34 cellular contexts compared by ENCODE assay signal in the genomic region with DNA sequence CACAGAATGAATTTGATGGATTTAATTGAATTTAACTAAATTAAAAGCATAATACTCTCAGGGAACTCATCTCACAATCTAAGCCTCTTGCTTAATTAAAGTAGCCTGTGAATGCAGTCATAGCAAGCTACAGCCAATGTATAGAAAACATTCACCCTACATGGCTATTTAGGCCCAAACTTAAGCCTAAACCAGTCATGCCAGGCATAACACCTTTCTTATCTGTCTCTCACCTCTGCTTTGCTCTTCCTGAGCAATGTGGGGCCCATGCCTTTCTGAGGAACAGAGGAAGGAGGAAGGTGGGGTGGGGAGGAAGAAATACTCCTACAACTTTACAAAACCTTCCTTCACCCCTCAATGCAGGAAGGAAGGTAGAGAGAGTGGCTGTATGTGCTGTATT. TPM values are rescaled to one million over a fixed set of nuclear protein-coding genes. Genes with fewer than 3 reads are reported as not detected.
"Had no signal": no experiment of that assay in that cellular context is flagged by ENCODE, and none has a peak within 500 bp of the region (broad histone marks: within the 10 kb centered on the region; RNA-seq: fewer than 3 reads in every experiment).

No MANE protein-coding gene starts in this region.

- H3K4me2 ChIP-seq: hepatocyte had no signal

- H3K9me3 Mint-ChIP-seq: stimulated activated memory B cell treated with anti-CD40 and anti-IgM and Interleukin-4, amounts not matched to agents 10 μg/mL and 1 μg/mL and 100 μg/mL, for 72 hours had no signal

- H3K27ac ChIP-seq: coronary artery, esophagus muscularis mucosa, foreskin keratinocyte, gastroesophageal sphincter, heart left ventricle, hepatocyte, left lung, ovary, psoas muscle, sigmoid colon, testis, tibial nerve, upper lobe of left lung had no signal

- H3K27ac Mint-ChIP-seq: naive thymus-derived CD8-positive, alpha-beta T cell; stimulated activated memory B cell treated with anti-CD40 and anti-IgM and Interleukin-4, amounts not matched to agents 10 μg/mL and 1 μg/mL and 100 μg/mL, for 72 hours had no signal

- H3K4me3 ChIP-seq: coronary artery, esophagus muscularis mucosa, gastroesophageal sphincter, heart left ventricle, hepatocyte, left lung, ovary, psoas muscle, sigmoid colon, testis, tibial nerve, upper lobe of left lung had no signal

- H3K79me2 ChIP-seq: hepatocyte had no signal

- H3K9me3 ChIP-seq: esophagus muscularis mucosa, gastroesophageal sphincter, left lung, ovary, psoas muscle, sigmoid colon, testis, tibial nerve, upper lobe of left lung had no signal

- FAIRE-seq: endothelial cell of umbilical vein, urothelium cell line had no signal

- H2AFZ ChIP-seq: hepatocyte had no signal

- H3K4me1 ChIP-seq: esophagus muscularis mucosa, foreskin keratinocyte, gastroesophageal sphincter, heart left ventricle, left lung, psoas muscle, sigmoid colon, testis, tibial nerve, upper lobe of left lung had no signal

- DNase-seq: dermis blood vessel endothelial cell; effector memory CD4-positive, alpha-beta T cell; foreskin keratinocyte; heart left ventricle; left cardiac atrium; left lung; mammary epithelial cell; naive thymus-derived CD8-positive, alpha-beta T cell; occipital lobe; ovary; posterior cingulate gyrus; psoas muscle; right cardiac atrium; sigmoid colon; stimulated activated CD4-positive, alpha-beta T cell treated with anti-CD3 and anti-CD28 coated beads, Interleukin-2, amount 100 ng/mL, for 24 hours; stimulated activated CD4-positive, alpha-beta T cell treated with anti-CD3 and anti-CD28 coated beads, Interleukin-4, amount 100 ng/mL, for 24 hours; stimulated activated naive CD8-positive, alpha-beta T cell treated with anti-CD3 and anti-CD28 coated beads, Interleukin-15, Interleukin-2, amounts not matched to agents 100 U/mL and 50 U/mL, for 24 hours; substantia nigra; testis; upper lobe of left lung had no signal

- H3K4me3 Mint-ChIP-seq: naive thymus-derived CD8-positive, alpha-beta T cell; stimulated activated memory B cell treated with anti-CD40 and anti-IgM and Interleukin-4, amounts not matched to agents 10 μg/mL and 1 μg/mL and 100 μg/mL, for 72 hours had no signal

- H3K36me3 ChIP-seq: esophagus muscularis mucosa, gastroesophageal sphincter, heart left ventricle, left lung, ovary, sigmoid colon, tibial nerve, upper lobe of left lung had no signal

- H3K27me3 Mint-ChIP-seq: stimulated activated memory B cell treated with anti-CD40 and anti-IgM and Interleukin-4, amounts not matched to agents 10 μg/mL and 1 μg/mL and 100 μg/mL, for 72 hours had no signal

- H3K27me3 ChIP-seq: esophagus muscularis mucosa, gastroesophageal sphincter, heart left ventricle, hepatocyte, left lung, ovary, sigmoid colon, testis, tibial nerve, upper lobe of left lung had no signal

RNA-seq across cellular contexts. Expression of gene IFNG-AS1, which starts 29.1 kb away (rescaled TPM):
- total RNA-seq: dermis blood vessel endothelial cell, endothelial cell of umbilical vein, epithelial cell of proximal tubule, esophagus muscularis mucosa, fibroblast of lung, foreskin keratinocyte, gastroesophageal sphincter, hepatocyte, kidney epithelial cell, mammary epithelial cell, mesenteric fat pad, occipital lobe, ovary, renal cortical epithelial cell, sigmoid colon, tibial nerve had no signal
- polyA plus RNA-seq: endothelial cell of umbilical vein, fibroblast of lung, foreskin keratinocyte, hepatocyte, mammary epithelial cell, neural cell, ovary had no signal
